ENCODE assay signal across 8 cellular contexts in the genomic region with DNA sequence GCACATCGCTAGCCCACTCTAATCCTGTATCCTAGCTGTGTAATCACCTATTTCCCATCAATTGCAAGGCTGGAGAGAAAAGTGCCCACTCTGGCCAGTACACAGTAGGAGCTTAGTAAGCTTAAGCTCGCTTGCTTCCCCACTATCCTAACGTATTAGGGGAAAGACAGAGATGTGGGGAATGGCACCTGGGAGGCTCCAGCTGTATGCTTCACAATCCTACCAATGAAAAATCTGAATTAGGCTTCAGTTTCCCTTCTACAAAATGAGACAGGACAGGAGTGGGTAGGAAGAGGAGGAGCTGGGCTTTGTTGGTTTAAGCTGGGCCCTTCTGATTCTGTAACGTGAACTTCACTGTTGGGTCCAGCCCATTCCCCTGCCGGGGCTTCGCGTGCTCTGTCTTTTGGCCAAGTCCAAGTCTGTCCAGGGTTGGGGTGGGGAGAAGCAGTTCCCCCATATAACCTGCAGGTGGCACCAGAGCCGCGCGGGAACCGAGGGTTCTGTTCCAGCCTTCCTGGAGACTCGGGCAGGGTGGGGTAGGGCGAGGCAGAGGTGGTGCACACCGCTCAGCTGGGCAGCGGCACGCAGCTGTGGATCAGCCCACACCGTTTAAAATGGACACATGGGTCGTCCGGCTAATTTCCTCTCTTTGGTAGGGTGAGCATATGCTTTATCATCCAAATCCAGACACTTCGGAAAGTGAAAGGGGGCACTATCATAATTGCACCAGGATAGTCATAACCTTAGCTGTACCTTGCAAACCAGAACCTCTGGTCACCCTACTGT.
DNase-seq lines count a peak whose midpoint lies in the region; ATAC-seq, FAIRE-seq and TF ChIP-seq lines count a peak whose summit lies in the region.

No MANE protein-coding gene starts in this region.

- peak; percentile 81 for FAIRE-seq in GM12892 (lab: Jason Lieb, UNC)

- peaks cover 16% of the 10 kb centered on the region for H3K27me3 ChIP-seq in NT2/D1 (ENCODE audit: insufficient read depth, insufficient read length)
- no peaks in the 10 kb centered on the region for H3K27me3 ChIP-seq in naive thymus-derived CD4-positive, alpha-beta T cell (ENCODE audit: control insufficient read depth in 2 of 2, insufficient read depth in 2 of 2, low read length in 2 of 2)

- H3K4me1 Mint-ChIP-seq in naive thymus-derived CD4-positive, alpha-beta T cell: peaks cover 0 to 19% (median 5%) of the 10 kb centered on the region in 7 donors

- peaks cover 14% of the 10 kb centered on the region for H3K9me3 ChIP-seq in NT2/D1 (ENCODE audit: insufficient read depth, low read length)
- H3K9me3 ChIP-seq in naive thymus-derived CD4-positive, alpha-beta T cell (ENCODE audit: control insufficient read depth in 2 of 3, low read length in 3 of 3): no peaks in the 10 kb centered on the region

- no peaks in the 10 kb centered on the region for H3K4me1 ChIP-seq in NT2/D1 (ENCODE audit: insufficient read depth, insufficient read length)
- peaks cover 0 to 4% of the 10 kb centered on the region in 2 donors for H3K4me1 ChIP-seq in naive thymus-derived CD4-positive, alpha-beta T cell (ENCODE audit: control insufficient read depth in 2 of 2, insufficient read depth in 2 of 2, low read length in 2 of 2)

- no peak overlapping the region for H3K9ac ChIP-seq in NT2/D1 (ENCODE audit: insufficient read length, low read depth)

- H3K36me3 Mint-ChIP-seq in naive thymus-derived CD4-positive, alpha-beta T cell: no peaks in the 10 kb centered on the region

- H3K4me3 ChIP-seq in NT2/D1 (ENCODE audit: insufficient read length, low read depth): no peak overlapping the region
- H3K4me3 ChIP-seq in naive thymus-derived CD4-positive, alpha-beta T cell (ENCODE audit: low read length): no peak overlapping the region

- intact Hi-C loops in naive thymus-derived CD4-positive, alpha-beta T cell (cut with micrococcal nuclease): loop anchor here (1.0 to 2.0 kb wide), 4 partner anchors 149 to 464 kb away; no protein-coding TSS in a partner anchor

- DNase-seq in 8988T (peak; percentile 76), GM12892 (ENCODE audit: insufficient read length) (peak; percentile 61), NT2/D1 (ENCODE audit: low read depth, low spot score) (peak; percentile 75), activated T-cell treated with anti-CD3 and anti-CD28 coated beads for 1 hour (ENCODE audit: low read depth) (peak; percentile 69), erythroblast (lab: John Stamatoyannopoulos, UW) (peak; percentile 75 to 83)
- peak; percentile 41 to 81 (median 57) for DNase-seq in naive thymus-derived CD4-positive, alpha-beta T cell
- DNase-seq in stimulated activated CD8-positive, alpha-beta memory T cell treated with anti-CD3 and anti-CD28 coated beads, Interleukin-7, amount 100 ng/mL, for 4 hours (ENCODE audit: low read depth in 2 of 2): peak; percentile 48 to 52

- POLR2A ChIA-PET in naive thymus-derived CD4-positive, alpha-beta T cell (lab: Charles Lee): interaction anchor here (1.4 kb wide), 1 partner anchor 149 kb away, joined by 5 read pairs; no protein-coding TSS in a partner anchor

- no peak overlapping the region for H3K27ac Mint-ChIP-seq in naive thymus-derived CD4-positive, alpha-beta T cell

- no peaks in the 10 kb centered on the region for H3K36me3 ChIP-seq in NT2/D1 (ENCODE audit: insufficient read depth, insufficient read length, low read length)
- H3K36me3 ChIP-seq in naive thymus-derived CD4-positive, alpha-beta T cell (ENCODE audit: control insufficient read depth in 2 of 3, insufficient read depth in 3 of 3, low read length in 3 of 3): no peaks in the 10 kb centered on the region

- H3K27ac ChIP-seq in naive thymus-derived CD4-positive, alpha-beta T cell (ENCODE audit: low read depth, low read length): no peak overlapping the region

- ATAC-seq in HG03442 (IDR thresholded peaks at IDR 0.05; ENCODE audit: unreplicated experiment): peak; percentile 58
- peak; percentile 97 for ATAC-seq in naive thymus-derived CD4-positive, alpha-beta T cell

- H3K27me3 Mint-ChIP-seq in naive thymus-derived CD4-positive, alpha-beta T cell: peaks cover 5 to 36% (median 7%) of the 10 kb centered on the region in 5 donors

- CTCF ChIA-PET in naive thymus-derived CD4-positive, alpha-beta T cell (lab: Charles Lee): interaction anchor here (0.6 to 2.2 kb wide), 9 partner anchors 10 to 543 kb away, joined by 3 to 32 read pairs (median 3); no protein-coding TSS in a partner anchor

- peak overlapping the region in 5 of 10 donors; percentile 14 to 52 (median 35) for H3K4me3 Mint-ChIP-seq in naive thymus-derived CD4-positive, alpha-beta T cell

- no peaks in the 10 kb centered on the region for H3K9me3 Mint-ChIP-seq in naive thymus-derived CD4-positive, alpha-beta T cell

- TF ChIP-seq POLR2A in GM12892 (IDR thresholded peaks at IDR 0.05; ENCODE audit: low read depth, low read length): no peak
- no peak for TF ChIP-seq POLR2A in erythroblast (IDR thresholded peaks at IDR 0.05; ENCODE audit: low read length)
